Comparison of ENCODE assay signal across 15 cellular contexts in genomic region chr16:65782537-65783290, GRCh38.
DNase-seq lines count a peak whose midpoint lies in the region; ATAC-seq, FAIRE-seq and TF ChIP-seq lines count a peak whose summit lies in the region.
"Had no signal": no experiment of that assay in that cellular context is flagged by ENCODE, and none has a peak within 500 bp of the region (broad histone marks: within the 10 kb centered on the region; RNA-seq: fewer than 3 reads in every experiment).

No MANE protein-coding gene starts in this region.

- no peak for TF ChIP-seq CTCF in AG09319 (IDR thresholded peaks at IDR 0.05; ENCODE audit: low read depth, low read length)
- TF ChIP-seq CTCF in bronchial epithelial cell (IDR thresholded peaks at IDR 0.05; ENCODE audit: insufficient read depth, low read length, severe bottlenecking) = no peak
- no peak for TF ChIP-seq CTCF in testis (IDR thresholded peaks at IDR 0.05)

- no peak overlapping the region for H3K4me3 ChIP-seq in bronchial epithelial cell (ENCODE audit: low read depth, low read length)
- H3K4me3 ChIP-seq in testis = no peak overlapping the region
- H3K4me3 ChIP-seq: PC-9 had no signal

- no peaks in the 10 kb centered on the region for H3K36me3 ChIP-seq in bronchial epithelial cell (ENCODE audit: control insufficient read depth, insufficient read depth, low read length)
- no peaks in the 10 kb centered on the region for H3K36me3 ChIP-seq in testis (ENCODE audit: low read depth, missing control alignments)

- no peaks in the 10 kb centered on the region for H3K27me3 ChIP-seq in bronchial epithelial cell (ENCODE audit: control insufficient read depth, insufficient read depth, low read length)
- H3K27me3 ChIP-seq in testis = no peaks in the 10 kb centered on the region

- intact Hi-C loops in testis (cut with DNase I; ENCODE audit: low total_unique reads) = no loop called here

- TF ChIP-seq POLR2A in testis (IDR thresholded peaks at IDR 0.05) = no peak

- no peak overlapping the region for H3K27ac ChIP-seq in testis
- H3K27ac ChIP-seq: PC-9 had no signal

- ATAC-seq in HG03520 (IDR thresholded peaks at IDR 0.05; ENCODE audit: unreplicated experiment) = no peak

- WGBS in testis, 2 donors = 72 to 77% methylated on average over 10 of the region's 10 CpGs

- no peak for FAIRE-seq in bronchial epithelial cell (lab: Jason Lieb, UNC)

- DNase-seq in AG09319 (ENCODE audit: extremely low read depth, low read depth) (peak; percentile 68), HT1080 (ENCODE audit: low read depth) (peak; percentile 44), bronchial epithelial cell (ENCODE audit: low read depth) (peak; percentile 84), myocyte (ENCODE audit: low read depth) (peak; percentile 35), testis (no peak), foreskin melanocyte (no peak)
- no peak for DNase-seq in NK-92 treated with Interleukin-12 subunit alpha and Interleukin-12 subunit beta, amount 100 ng/mL, for 24 hours (lab: John Stamatoyannopoulos, UW)
- DNase-seq: activated naive CD8-positive, alpha-beta T cell treated with anti-CD3 and anti-CD28 coated beads, Interleukin-2, amount 10 ng/mL, durations not matched to agents 7 days and 5 days; CD4-positive, CD25-positive, alpha-beta regulatory T cell; H7; naive B cell; NCI-H2029; PC-9; stimulated activated CD4-positive, alpha-beta T cell treated with anti-CD3 and anti-CD28 coated beads, Interleukin-12 subunit alpha, Interleukin-12 subunit beta, amount 100 ng/mL, for 4 hours had no signal

- no peaks in the 10 kb centered on the region for H3K4me1 ChIP-seq in testis

- H3K9me3 ChIP-seq in testis = no peaks in the 10 kb centered on the region

Comparison
In these comparisons a context has a peak if more than half of its experiments do, and no peak if none do; other contexts are left out.
1. DNase-seq: peak in AG09319 (single experiment), HT1080 (single experiment), bronchial epithelial cell (single experiment) and myocyte (single experiment); none in testis (single experiment), NK-92 treated with Interleukin-12 subunit alpha and Interleukin-12 subunit beta, amount 100 ng/mL, for 24 hours (single experiment) and foreskin melanocyte (single experiment).